8 cellular contexts compared by ENCODE assay signal in genomic region chr4:89024051-89024675, GRCh38. TPM values are rescaled to one million over a fixed set of nuclear protein-coding genes. Genes with fewer than 3 reads are reported as not detected.
DNase-seq lines count a peak whose midpoint lies in the region; ATAC-seq, FAIRE-seq and TF ChIP-seq lines count a peak whose summit lies in the region.

No MANE protein-coding gene starts in this region.

- no peaks in the 10 kb centered on the region for H3K36me3 ChIP-seq in left lung

- no peak overlapping the region for H3K4me3 ChIP-seq in left lung

- H3K9me3 ChIP-seq in left lung = no peaks in the 10 kb centered on the region

- FAIRE-seq in colon (lab: Jason Lieb, UNC) = peak; percentile 92

- ATAC-seq in GM18511 (IDR thresholded peaks at IDR 0.05; ENCODE audit: unreplicated experiment) (peak; percentile 96), HG02938 (IDR thresholded peaks at IDR 0.05; ENCODE audit: unreplicated experiment) (peak; percentile 96), left lung (peak; percentile 99)

- peaks cover 0 to 7% of the 10 kb centered on the region in 2 donors for H3K4me1 ChIP-seq in left lung

- no peaks in the 10 kb centered on the region for H3K27me3 ChIP-seq in left lung

- no peak overlapping the region for H3K27ac ChIP-seq in left lung

- peak; percentile 82 to 85 for TF ChIP-seq CTCF in left lung (IDR thresholded peaks at IDR 0.05)

- DNase-seq in AG20443 (ENCODE audit: low spot score) (peak; percentile 73), NCI-H146 (lab: John Stamatoyannopoulos, UW) (peak; percentile 39), T-helper 1 cell (peak; percentile 9 to 65 (median 47)), left lung (no peak)
- peak; percentile 20 for DNase-seq in stimulated activated CD8-positive, alpha-beta memory T cell treated with anti-CD3 and anti-CD28 coated beads, Interleukin-15, amount 100 ng/mL, for 1 hour (ENCODE audit: low read depth)

- intact Hi-C loops in left lung (cut with DNase I) = loop anchor here in 1 of 2 donors (5.0 to 10.0 kb wide), 3 partner anchors 207 to 499 kb away; partner anchors contain the start of gene PYURF

RNA-seq across cellular contexts. Expression of gene FAM13A, which starts 32.8 kb away (rescaled TPM):
- 10 to 100 TPM; 22.2 to 24.7 TPM for total RNA-seq in left lung

Comparison
In these comparisons a context has a peak if more than half of its experiments do, and no peak if none do; other contexts are left out.
1. DNase-seq: peak in AG20443 (single experiment), NCI-H146 (single experiment), T-helper 1 cell (5 of 5) and stimulated activated CD8-positive, alpha-beta memory T cell treated with anti-CD3 and anti-CD28 coated beads, Interleukin-15, amount 100 ng/mL, for 1 hour (single experiment); none in left lung (0 of 2).
2. Peak in every context shown above with its lines, with median percentiles within 50 percentile points of each other: ATAC-seq.